Comparison of ENCODE assay signal across 24 cellular contexts in the genomic region with DNA sequence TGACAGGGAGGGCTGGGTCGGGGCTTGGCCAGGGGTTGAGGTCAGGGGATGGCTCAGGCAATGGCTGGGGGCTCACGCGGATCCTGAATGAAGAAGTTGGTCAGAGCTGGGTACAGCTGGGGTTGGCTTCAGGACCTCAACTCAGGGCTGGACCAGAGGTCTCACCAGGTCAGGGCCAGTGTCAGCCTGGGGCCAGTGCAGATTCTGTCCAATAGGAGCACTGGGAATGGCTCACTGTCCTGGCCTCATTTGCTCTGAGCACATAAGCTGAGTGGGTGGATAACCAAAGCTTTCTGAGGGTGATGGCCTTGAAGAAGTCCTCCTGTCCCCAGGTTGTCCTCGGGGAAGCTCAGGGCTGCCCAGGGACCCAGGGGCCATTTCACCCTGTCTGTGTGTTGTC. TPM values are rescaled to one million over a fixed set of nuclear protein-coding genes. Genes with fewer than 3 reads are reported as not detected.
A peak's percentile ranks its signal among the peaks of the same experiment; 100 is the strongest.
DNase-seq lines count a peak whose midpoint lies in the region; ATAC-seq and TF ChIP-seq lines count a peak whose summit lies in the region.
"Had no signal": no experiment of that assay in that cellular context is flagged by ENCODE, and none has a peak within 500 bp of the region (broad histone marks: within the 10 kb centered on the region; RNA-seq: fewer than 3 reads in every experiment).

No MANE protein-coding gene starts in this region.

- no peak overlapping the region for H3K9ac ChIP-seq in IMR-90 (ENCODE audit: low read depth, low read length)
- H3K9ac ChIP-seq: BLaER1 had no signal

- no peak overlapping the region for H2BK15ac ChIP-seq in IMR-90 (ENCODE audit: low read depth, low read length)

- DNase-seq in right atrium auricular region (ENCODE audit: low spot score) (no peak), Right ventricle myocardium inferior (ENCODE audit: missing footprints) (no peak), IMR-90 (no peak), WERI-Rb-1 (peak; percentile 74), osteoblast (ENCODE audit: insufficient read length, low spot score, missing footprints) (peak; percentile 73), stomach (no peak), GOT3 (lab: John Stamatoyannopoulos, UW) (no peak)
- DNase-seq: 8988T; ACHN; BE2C; C1 segment of cervical spinal cord; CD4-positive, alpha-beta memory T cell; CD4-positive, CD25-positive, alpha-beta regulatory T cell; CD8-positive, alpha-beta memory T cell; COR-L47; DMS 273 treated with DMSO at 0.1 percent for 48 hours; DMS153; DMS53; DMS79; DND-41; EL; GDM1 had no signal

- H3K23ac ChIP-seq in IMR-90 (ENCODE audit: low read depth, low read length), result no peak overlapping the region

- no peak for TF ChIP-seq POLR2A in IMR-90 (IDR thresholded peaks at IDR 0.05; ENCODE audit: low read depth, low read length)
- TF ChIP-seq POLR2A in stomach (IDR thresholded peaks at IDR 0.05), result no peak

- no peak for TF ChIP-seq CTCF in right atrium auricular region (IDR thresholded peaks at IDR 0.05)
- no peak for TF ChIP-seq CTCF in IMR-90 (conservative IDR thresholded peaks at IDR 0.05; ENCODE audit: low read depth, low read length)
- no peak for TF ChIP-seq CTCF in WERI-Rb-1 (IDR thresholded peaks at IDR 0.05; ENCODE audit: low read depth, low read length)
- no peak for TF ChIP-seq CTCF in osteoblast (IDR thresholded peaks at IDR 0.05; ENCODE audit: extremely low read depth, low read depth, low read length)
- no peak for TF ChIP-seq CTCF in stomach (IDR thresholded peaks at IDR 0.05)

- H2AK5ac ChIP-seq in IMR-90 (ENCODE audit: low read depth, low read length), result no peak overlapping the region

- no peaks in the 10 kb centered on the region for H3K79me2 ChIP-seq in osteoblast (ENCODE audit: insufficient read depth, low read length)

- no peak overlapping the region for H2BK5ac ChIP-seq in IMR-90 (ENCODE audit: low read depth, low read length, poor library complexity, severe bottlenecking)

- H3K36me3 ChIP-seq in right atrium auricular region, result no peaks in the 10 kb centered on the region
- no peaks in the 10 kb centered on the region for H3K36me3 ChIP-seq in IMR-90 (ENCODE audit: control insufficient read depth, insufficient read depth, low read length)
- H3K36me3 ChIP-seq in WERI-Rb-1, result no peaks in the 10 kb centered on the region
- H3K36me3 ChIP-seq in osteoblast (ENCODE audit: insufficient read depth, low read length), result no peaks in the 10 kb centered on the region
- H3K36me3 ChIP-seq in stomach, result no peaks in the 10 kb centered on the region
- H3K36me3 ChIP-seq: BE2C, BLaER1 had no signal

- H3K9me1 ChIP-seq in IMR-90 (ENCODE audit: insufficient read depth, low read length), result no peaks in the 10 kb centered on the region

- POLR2A ChIA-PET in IMR-90 (lab: Charles Lee; ENCODE audit: unreplicated experiment), result no interaction called here

- TF ChIP-seq RAD21 in IMR-90 (IDR thresholded peaks at IDR 0.05; ENCODE audit: low read length), result no peak

- H3K4me1 ChIP-seq in right atrium auricular region, result peaks cover 0 to 41% of the 10 kb centered on the region in 2 donors
- no peaks in the 10 kb centered on the region for H3K4me1 ChIP-seq in IMR-90 (ENCODE audit: control insufficient read depth, insufficient read depth, low read length)
- H3K4me1 ChIP-seq in osteoblast (ENCODE audit: insufficient read depth, low read length), result no peaks in the 10 kb centered on the region
- peaks cover 0 to 7% (median 0%) of the 10 kb centered on the region in 4 donors for H3K4me1 ChIP-seq in stomach

- CTCF ChIA-PET in IMR-90 (lab: Yijun Ruan, JAX), result no interaction called here

- in situ Hi-C loops in IMR-90 (cut with MboI; ENCODE audit: low sequenced_read_pairs), result no loop called here

- dilution Hi-C loops in IMR-90 (cut with HindIII; ENCODE audit: low sequenced_read_pairs, unreplicated experiment), result no loop called here

- H3K9me3 ChIP-seq in right atrium auricular region (no peaks in the 10 kb centered on the region), IMR-90 (ENCODE audit: control insufficient read depth, insufficient read depth, low read length) (no peaks in the 10 kb centered on the region), WERI-Rb-1 (ENCODE audit: severe bottlenecking) (no peaks in the 10 kb centered on the region), osteoblast (ENCODE audit: low read depth, low read length) (no peaks in the 10 kb centered on the region), stomach (no peaks in the 10 kb centered on the region)
- H3K9me3 ChIP-seq: BE2C, BLaER1 had no signal

- no peaks in the 10 kb centered on the region for H4K20me1 ChIP-seq in IMR-90 (ENCODE audit: insufficient read depth, low read length)
- H4K20me1 ChIP-seq in osteoblast (ENCODE audit: insufficient read depth, low read length), result no peaks in the 10 kb centered on the region
- H4K20me1 ChIP-seq: BLaER1 had no signal

- H3K18ac ChIP-seq in IMR-90 (ENCODE audit: low read depth, low read length), result no peak overlapping the region

- H4K91ac ChIP-seq in IMR-90 (ENCODE audit: insufficient read depth, low read depth, low read length), result no peak overlapping the region

- TF ChIP-seq EP300 in stomach (IDR thresholded peaks at IDR 0.05), result no peak

- H2BK20ac ChIP-seq in IMR-90 (ENCODE audit: low read depth, low read length), result no peak overlapping the region

- BruUV-seq in IMR-90 (replicated peaks; lab: Mats Ljungman, UMichigan), result no TSS peak

- intact Hi-C loops in Right ventricle myocardium inferior (cut with DNase I) (no loop called here), IMR-90 (cut with micrococcal nuclease) (no loop called here), stomach (cut with DNase I; ENCODE audit: low total_unique reads) (no loop called here)

- H3K4ac ChIP-seq in IMR-90 (ENCODE audit: low read depth, low read length), result no peak overlapping the region

- H2AK9ac ChIP-seq in IMR-90 (replicated peaks; ENCODE audit: low read depth, low read length, poor library complexity), result peak overlapping the region; percentile 65

- no peaks in the 10 kb centered on the region for H3K79me1 ChIP-seq in IMR-90 (ENCODE audit: low read depth in 1 of 2, low read length in 2 of 2)

- H2AFZ ChIP-seq in IMR-90 (replicated peaks; ENCODE audit: low read length, poor library complexity) (no peak overlapping the region), osteoblast (ENCODE audit: low read length) (no peak overlapping the region)

- H3K4me2 ChIP-seq in IMR-90 (ENCODE audit: low read depth, low read length) (no peak overlapping the region), osteoblast (ENCODE audit: insufficient read depth, low read length) (no peak overlapping the region)
- H3K4me2 ChIP-seq: BLaER1 had no signal

- no peak for ATAC-seq in Right ventricle myocardium inferior
- ATAC-seq in IMR-90 (ENCODE audit: low read depth), result no peak
- ATAC-seq: GM12878 had no signal

- H3K27me3 ChIP-seq in right atrium auricular region (no peaks in the 10 kb centered on the region), IMR-90 (ENCODE audit: control insufficient read depth, insufficient read depth, low read length) (peaks cover 52% of the 10 kb centered on the region), WERI-Rb-1 (ENCODE audit: insufficient read depth, low read depth, severe bottlenecking) (no peaks in the 10 kb centered on the region), osteoblast (ENCODE audit: insufficient read depth, low read length) (peaks cover 24% of the 10 kb centered on the region), stomach (no peaks in the 10 kb centered on the region)
- H3K27me3 ChIP-seq: BE2C, BLaER1 had no signal

- 100% methylated on average over 2 of the region's 4 CpGs; no CpG with 5 or more reads in 1 of the 2 experiments for whole genome bisulfite sequencing in IMR-90 (ENCODE audit: extremely low coverage in 2 of 2, insufficient read length in 1 of 2), 2 experiments
- 78 to 86% (median 83%) methylated on average over 3 to 4 of the region's 4 CpGs for WGBS in stomach, 5 donors

- H3K14ac ChIP-seq in IMR-90 (replicated peaks; ENCODE audit: low read depth, low read length), result no peak overlapping the region

- H3K4me3 ChIP-seq in right atrium auricular region (no peak overlapping the region), IMR-90 (ENCODE audit: insufficient read depth, low read depth, low read length) (no peak overlapping the region), WERI-Rb-1 (ENCODE audit: low read depth, low read length) (no peak overlapping the region), osteoblast (ENCODE audit: insufficient read depth, low read length) (no peak overlapping the region), stomach (no peak overlapping the region)
- H3K4me3 ChIP-seq: BLaER1, GM12878 had no signal

- H3K27ac ChIP-seq in right atrium auricular region, result peak overlapping the region; percentile 49 to 72
- H3K27ac ChIP-seq in IMR-90 (ENCODE audit: insufficient read depth, low read length), result no peak overlapping the region
- peak overlapping the region; percentile 44; the same call in 1 of the 2 replicates for H3K27ac ChIP-seq in WERI-Rb-1
- H3K27ac ChIP-seq in osteoblast (ENCODE audit: low read depth, low read length), result no peak overlapping the region
- H3K27ac ChIP-seq in stomach, result no peak overlapping the region
- H3K27ac ChIP-seq: BLaER1 had no signal

- H4K8ac ChIP-seq in IMR-90 (ENCODE audit: low read depth in 2 of 2, low read length in 2 of 2), result no peak overlapping the region

- no peak overlapping the region for H4K5ac ChIP-seq in IMR-90 (ENCODE audit: low read depth, low read length)

- H3K56ac ChIP-seq in IMR-90 (ENCODE audit: extremely low read depth, insufficient read depth, low read length), result no peak overlapping the region

- no peak overlapping the region for H2BK120ac ChIP-seq in IMR-90 (ENCODE audit: low read depth, low read length)

TF ChIP-seq in IMR-90, 13 proteins besides CTCF, POLR2A, EP300 and RAD21 (continues in another document):
- TF ChIP-seq, protein P1, sequence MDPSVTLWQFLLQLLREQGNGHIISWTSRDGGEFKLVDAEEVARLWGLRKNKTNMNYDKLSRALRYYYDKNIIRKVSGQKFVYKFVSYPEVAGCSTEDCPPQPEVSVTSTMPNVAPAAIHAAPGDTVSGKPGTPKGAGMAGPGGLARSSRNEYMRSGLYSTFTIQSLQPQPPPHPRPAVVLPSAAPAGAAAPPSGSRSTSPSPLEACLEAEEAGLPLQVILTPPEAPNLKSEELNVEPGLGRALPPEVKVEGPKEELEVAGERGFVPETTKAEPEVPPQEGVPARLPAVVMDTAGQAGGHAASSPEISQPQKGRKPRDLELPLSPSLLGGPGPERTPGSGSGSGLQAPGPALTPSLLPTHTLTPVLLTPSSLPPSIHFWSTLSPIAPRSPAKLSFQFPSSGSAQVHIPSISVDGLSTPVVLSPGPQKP (IDR thresholded peaks at IDR 0.05; ENCODE audit: borderline replicate concordance, low read depth, low read length), result no peak
- TF ChIP-seq RCOR1 (IDR thresholded peaks at IDR 0.05; ENCODE audit: insufficient replicate concordance, low read length) (no peak), CEBPB (IDR thresholded peaks at IDR 0.05; ENCODE audit: low read depth, low read length) (no peak), BHLHE40 (IDR thresholded peaks at IDR 0.05; ENCODE audit: low read depth, low read length) (no peak)

RNA-seq across cellular contexts. Expression of a gene that starts 54.9 kb away (rescaled TPM):
- total RNA-seq in right atrium auricular region (10 to 100 TPM; 79.4 to 98.6 TPM), Right ventricle myocardium inferior (155 TPM), IMR-90 (2012; rRNA removed) (15.8 and 17.8 TPM in 2 replicates), osteoblast (19.9 and 21.8 TPM in 2 replicates), stomach (10 to 100 TPM; 29.4 to 72.8 (median 52.1) TPM)
- polyA plus RNA-seq in IMR-90 (2012; rRNA removed) (31.6 and 33.1 TPM in 2 replicates), stomach (100 to 1,000 TPM; 120 to 130 (median 129) TPM)
- 21.7 and 49.0 TPM in 2 replicates for polyA plus RNA-seq in IMR-90 (2012; cell fraction: cytosol; rRNA removed)
- polyA plus RNA-seq in IMR-90 (2012; cell fraction: nucleus; rRNA removed; ENCODE audit: low replicate concordance), result 10.9 and 17.4 TPM in 2 replicates

Comparison
In these comparisons a context has a peak if more than half of its experiments do, and no peak if none do; other contexts are left out.
1. DNase-seq: peak in WERI-Rb-1 (single experiment) and osteoblast (single experiment); none in right atrium auricular region (single experiment), Right ventricle myocardium inferior (single experiment), IMR-90 (single experiment), stomach (single experiment) and GOT3 (single experiment).
2. H3K27ac ChIP-seq: peak in right atrium auricular region (2 of 2) and WERI-Rb-1 (single experiment); none in IMR-90 (single experiment), osteoblast (single experiment) and stomach (0 of 5).